Comparison of ENCODE assay signal across 7 cellular contexts in genomic region chr10:97321032-97321806, GRCh38. TPM values are rescaled to one million over a fixed set of nuclear protein-coding genes. Genes with fewer than 3 reads are reported as not detected.
DNase-seq lines count a peak whose midpoint lies in the region; ATAC-seq, FAIRE-seq and TF ChIP-seq lines count a peak whose summit lies in the region.

No MANE protein-coding gene starts in this region.

- H3K36me3 ChIP-seq in HUES64 (ENCODE audit: insufficient read depth, low read length) = no peaks in the 10 kb centered on the region
- H3K36me3 ChIP-seq in H1 (ENCODE audit: control insufficient read depth in 2 of 4, insufficient read depth in 4 of 4, low read length in 3 of 4) = no peaks in the 10 kb centered on the region
- no peaks in the 10 kb centered on the region for H3K36me3 ChIP-seq in muscle layer of duodenum (ENCODE audit: control insufficient read depth in 1 of 2, insufficient read depth in 2 of 2, low read length in 2 of 2)
- no peaks in the 10 kb centered on the region for H3K36me3 ChIP-seq in uterus

- H3K18ac ChIP-seq in H1 (ENCODE audit: extremely low read depth, low read length) = no peak overlapping the region

- POLR2A ChIA-PET in H1 (lab: Charles Lee; ENCODE audit: partially characterized antibody) = interaction anchor here (0.6 to 5.5 kb wide), 3 partner anchors 12 to 31 kb away, joined by 3 to 75 read pairs (median 3); partner anchors contain the start of gene FRAT2

- H2BK20ac ChIP-seq in H1 (ENCODE audit: low read length) = no peak overlapping the region

- TF ChIP-seq RAD21 in H1 (IDR thresholded peaks at IDR 0.05 in 1 of 2, conservative IDR thresholded peaks at IDR 0.05 in 1 of 2; ENCODE audit: low read depth in 2 of 2, low read length in 2 of 2) = no peak

- no peaks in the 10 kb centered on the region for H3K79me1 ChIP-seq in H1 (ENCODE audit: low read depth, low read length)

- 46% methylated on average over 38 of the region's 38 CpGs for WGBS in HUES64
- WGBS in H1 (ENCODE audit: extremely low coverage in 1 of 2, insufficient coverage in 1 of 2, insufficient read length in 1 of 2, insufficient replicate concordance in 2 of 2, low coverage in 1 of 2, low lambda C conversion rate in 2 of 2, missing lambda C conversion rate in 1 of 2), 2 experiments = 24% methylated on average over 31 of the region's 38 CpGs; no CpG with 5 or more reads in 1 of the 2 experiments

- intact Hi-C loops in uterus (cut with DNase I; ENCODE audit: low total_unique reads) = no loop called here

- no peaks in the 10 kb centered on the region for H3K9me3 ChIP-seq in HUES64 (ENCODE audit: insufficient read depth, low read depth, low read length)
- no peaks in the 10 kb centered on the region for H3K9me3 ChIP-seq in H1 (ENCODE audit: insufficient read depth in 2 of 2, low read depth in 1 of 2, low read length in 1 of 2)
- no peaks in the 10 kb centered on the region for H3K9me3 ChIP-seq in muscle layer of duodenum (ENCODE audit: control insufficient read depth in 1 of 2, low read length in 2 of 2)
- no peaks in the 10 kb centered on the region for H3K9me3 ChIP-seq in uterus

- no peak overlapping the region for H4K91ac ChIP-seq in H1 (replicated peaks; ENCODE audit: insufficient read length, low read length)

- no peak overlapping the region for H2BK5ac ChIP-seq in H1 (ENCODE audit: low read depth, low read length)

- TF ChIP-seq EP300 in H1 (IDR thresholded peaks at IDR 0.05; ENCODE audit: borderline replicate concordance in 1 of 2, low read depth in 2 of 2, low read length in 2 of 2) = no peak

- no peak overlapping the region for H3K4ac ChIP-seq in H1 (replicated peaks; ENCODE audit: insufficient read length, low read depth, low read length)

- H4K20me1 ChIP-seq in H1 (replicated peaks in 1 of 2; ENCODE audit: control insufficient read depth in 1 of 2, insufficient read depth in 2 of 2, low read length in 2 of 2) = no peaks in the 10 kb centered on the region

- H3K9ac ChIP-seq in HUES64 (ENCODE audit: low read depth, low read length) = peak overlapping the region; percentile 45
- H3K9ac ChIP-seq in H1 (replicated peaks in 1 of 4; ENCODE audit: extremely low read depth in 1 of 4, low read depth in 3 of 4, low read length in 3 of 4) = peak overlapping the region in 2 of 4 experiments; percentile 38 to 40; a peak in 2 of 7 replicates

- H3K14ac ChIP-seq in H1 (ENCODE audit: insufficient read length) = no peak overlapping the region

- no peak for TF ChIP-seq POLR2A in H1 (IDR thresholded peaks at IDR 0.05; ENCODE audit: control extremely low read depth in 1 of 2, low read depth in 2 of 2, low read length in 2 of 2)
- no peak for TF ChIP-seq POLR2A in uterus (IDR thresholded peaks at IDR 0.05)

- H3K23ac ChIP-seq in H1 (ENCODE audit: insufficient read length) = no peak overlapping the region

- FAIRE-seq in H1 (lab: Jason Lieb, UNC) = no peak

- H4K5ac ChIP-seq in H1 (ENCODE audit: insufficient read length, low read depth, low read length) = no peak overlapping the region

- H3K56ac ChIP-seq in H1 (replicated peaks; ENCODE audit: insufficient read length, low read depth, low read length) = no peak overlapping the region

- H3K79me2 ChIP-seq in H1 (ENCODE audit: control insufficient read depth in 1 of 2, insufficient read depth in 2 of 2, low read length in 2 of 2) = no peaks in the 10 kb centered on the region

- H3K4me1 ChIP-seq in HUES64 (ENCODE audit: insufficient read depth, low read length) (peaks cover 22% of the 10 kb centered on the region), H1 (replicated peaks in 1 of 4; ENCODE audit: control insufficient read depth in 3 of 4, insufficient read depth in 4 of 4, low read length in 3 of 4) (peaks cover 0 to 15% (median 12%) of the 10 kb centered on the region in 4 experiments; a peak in 6 of 7 replicates), muscle layer of duodenum (ENCODE audit: control insufficient read depth in 1 of 2, insufficient read depth in 2 of 2, low read length in 2 of 2) (peaks cover 5 to 20% of the 10 kb centered on the region in 2 donors), uterus (peaks cover 0 to 11% of the 10 kb centered on the region in 2 donors)

- CTCF ChIA-PET in H1 (lab: Charles Lee; ENCODE audit: partially characterized antibody) = interaction anchor here (0.6 to 1.5 kb wide), 8 partner anchors 9 to 88 kb away, joined by 3 to 6 read pairs (median 4); no protein-coding TSS in a partner anchor

- no peak overlapping the region for H2BK120ac ChIP-seq in H1 (replicated peaks; ENCODE audit: low read depth, low read length)

- no peak overlapping the region for H2AFZ ChIP-seq in H1 (ENCODE audit: low read length)

- peak overlapping the region; percentile 87 to 97 for H3K4me2 ChIP-seq in H1 (ENCODE audit: insufficient read depth in 1 of 2, low read depth in 2 of 2, low read length in 2 of 2)

- ATAC-seq in HG03571 (IDR thresholded peaks at IDR 0.05; ENCODE audit: unreplicated experiment) = no peak

- no peak overlapping the region for H2BK15ac ChIP-seq in H1 (ENCODE audit: low read length)

- DNase-seq in SHP77 (lab: John Stamatoyannopoulos, UW) = peak; percentile 37 to 74
- peak in 1 of 2 experiments; percentile 67 for DNase-seq in H1 (ENCODE audit: low read depth in 1 of 2, low spot score in 2 of 2)
- no peak for DNase-seq in uterus
- no peak for DNase-seq in cerebellum (ENCODE audit: low spot score)

- peak overlapping the region; percentile 95 for H4K8ac ChIP-seq in H1 (ENCODE audit: extremely low read depth, insufficient read depth, low read length)

- peaks cover 37% of the 10 kb centered on the region for H3K27me3 ChIP-seq in HUES64 (ENCODE audit: insufficient read depth, low read length)
- H3K27me3 ChIP-seq in H1 (replicated peaks in 1 of 4; ENCODE audit: control insufficient read depth in 3 of 4, extremely low read depth in 1 of 4, insufficient read depth in 3 of 4, low read length in 3 of 4) = peaks cover 6 to 23% (median 20%) of the 10 kb centered on the region in 4 experiments
- H3K27me3 ChIP-seq in muscle layer of duodenum (ENCODE audit: low read depth, low read length) = no peaks in the 10 kb centered on the region
- H3K27me3 ChIP-seq in uterus = no peaks in the 10 kb centered on the region

- TF ChIP-seq CTCF in H1 (IDR thresholded peaks at IDR 0.05; ENCODE audit: control extremely low read depth in 1 of 3, insufficient read depth in 1 of 3, low read depth in 1 of 3, low read length in 3 of 3) (no peak), uterus (IDR thresholded peaks at IDR 0.05) (no peak)

- H3K23me2 ChIP-seq in H1 (ENCODE audit: low read depth, low read length) = peaks cover 19% of the 10 kb centered on the region

- peak overlapping the region; percentile 88; the same call in 1 of the 2 replicates for H2BK12ac ChIP-seq in H1 (ENCODE audit: low read depth, low read length)

- H3K4me3 ChIP-seq in HUES64 (ENCODE audit: low read length) (peak overlapping the region; percentile 68), H1 (ENCODE audit: extremely low read depth in 1 of 4, insufficient read depth in 2 of 4, low read depth in 3 of 4, low read length in 4 of 4) (peak overlapping the region; percentile 45 to 79 (median 62)), muscle layer of duodenum (ENCODE audit: low read depth in 1 of 2, low read length in 2 of 2) (peak overlapping the region; percentile 51 to 84), uterus (peak overlapping the region; percentile 6 to 75)

- no peak overlapping the region for H2AK5ac ChIP-seq in H1 (ENCODE audit: low read depth, low read length)

- no peak overlapping the region for H3K27ac ChIP-seq in HUES64 (ENCODE audit: low read depth, low read length)
- H3K27ac ChIP-seq in H1 (ENCODE audit: low read depth, low read length) = no peak overlapping the region
- peak overlapping the region; percentile 75 for H3K27ac ChIP-seq in muscle layer of duodenum (ENCODE audit: low read length)
- no peak overlapping the region for H3K27ac ChIP-seq in uterus

RNA-seq across cellular contexts. Expression of gene FRAT1, which starts 2.1 kb away (rescaled TPM):
- polyA plus RNA-seq in HUES64 (2013, experiment 1 of 2) = 2.4 TPM
- polyA plus RNA-seq in HUES64 (2013, experiment 2 of 2) = 2.2 TPM
- total RNA-seq in H1 (2021; fragmentation: NEBNext Ultra II Directional; extraction: Animal tissue kit (Norgen Biotek cat#: 25700)) = 4.8 and 5.2 TPM in 2 replicates
- polyA plus RNA-seq in H1 (2011; rRNA removed) = 1.9 and 3.4 TPM in 2 replicates
- 2.9 TPM for polyA plus RNA-seq in H1 (2011; cell fraction: cytosol; rRNA removed)
- 3.3 TPM for polyA plus RNA-seq in H1 (2011; cell fraction: nucleus; rRNA removed)
- 1.8 to 5.4 TPM (median 3.5 TPM) in 4 replicates for polyA plus RNA-seq in H1 (2012, experiment 1 of 2)
- polyA plus RNA-seq in H1 (2012, experiment 2 of 2) = 3.3 TPM
- 1.7 TPM for polyA plus RNA-seq in H1 (2013, experiment 1 of 2)
- 1.7 TPM for polyA plus RNA-seq in H1 (2013, experiment 2 of 2)
- 1.3 and 2.4 TPM in 2 replicates for polyA minus RNA-seq in H1 (2011; rRNA and poly(A)+ RNA removed)
- polyA minus RNA-seq in H1 (2011; cell fraction: cytosol; rRNA and poly(A)+ RNA removed) = 5.1 TPM
- 7.8 TPM for polyA minus RNA-seq in H1 (2011; cell fraction: nucleus; rRNA and poly(A)+ RNA removed)
- total RNA-seq in uterus (1 to 10 TPM; 1.8 to 6.9 (median 3.2) TPM), cerebellum (2.6 TPM)

RNA-seq across cellular contexts. Expression of gene FRAT2, which starts 13.3 kb away (rescaled TPM):
- 33.7 TPM for polyA plus RNA-seq in HUES64 (2013, experiment 1 of 2)
- 29.7 TPM for polyA plus RNA-seq in HUES64 (2013, experiment 2 of 2)
- 83.0 and 87.7 TPM in 2 replicates for total RNA-seq in H1 (2021; fragmentation: NEBNext Ultra II Directional; extraction: Animal tissue kit (Norgen Biotek cat#: 25700))
- polyA plus RNA-seq in H1 (2011; rRNA removed) = 47.4 and 58.4 TPM in 2 replicates
- 54.6 TPM for polyA plus RNA-seq in H1 (2011; cell fraction: cytosol; rRNA removed)
- polyA plus RNA-seq in H1 (2011; cell fraction: nucleus; rRNA removed) = 29.8 TPM
- polyA plus RNA-seq in H1 (2012, experiment 1 of 2) = 50.6 to 52.8 TPM (median 51.5 TPM) in 4 replicates
- 75.4 TPM for polyA plus RNA-seq in H1 (2012, experiment 2 of 2)
- 43.8 TPM for polyA plus RNA-seq in H1 (2013, experiment 1 of 2)
- polyA plus RNA-seq in H1 (2013, experiment 2 of 2) = 43.0 TPM
- polyA minus RNA-seq in H1 (2011; rRNA and poly(A)+ RNA removed) = 18.1 and 25.2 TPM in 2 replicates
- 32.4 TPM for polyA minus RNA-seq in H1 (2011; cell fraction: cytosol; rRNA and poly(A)+ RNA removed)
- polyA minus RNA-seq in H1 (2011; cell fraction: nucleus; rRNA and poly(A)+ RNA removed) = 34.7 TPM
- total RNA-seq in uterus = 10 to 100 TPM in 1 of 4 donors, 1 to 10 TPM in 3; 2.4 to 14.9 (median 4.8) TPM
- total RNA-seq in cerebellum = 7.5 TPM

RNA-seq across cellular contexts. Expression of gene ARHGAP19, which starts 28.8 kb away (rescaled TPM):
- 17.7 TPM for polyA plus RNA-seq in HUES64 (2013, experiment 1 of 2)
- 21.8 TPM for polyA plus RNA-seq in HUES64 (2013, experiment 2 of 2)
- 32.1 and 33.4 TPM in 2 replicates for total RNA-seq in H1 (2021; fragmentation: NEBNext Ultra II Directional; extraction: Animal tissue kit (Norgen Biotek cat#: 25700))
- 9.5 and 13.3 TPM in 2 replicates for polyA plus RNA-seq in H1 (2011; rRNA removed)
- polyA plus RNA-seq in H1 (2011; cell fraction: cytosol; rRNA removed) = 19.2 TPM
- polyA plus RNA-seq in H1 (2011; cell fraction: nucleus; rRNA removed) = 9.8 TPM
- 16.8 to 21.9 TPM (median 18.8 TPM) in 4 replicates for polyA plus RNA-seq in H1 (2012, experiment 1 of 2)
- 2.7 TPM for polyA plus RNA-seq in H1 (2012, experiment 2 of 2)
- 15.0 TPM for polyA plus RNA-seq in H1 (2013, experiment 1 of 2)
- 17.4 TPM for polyA plus RNA-seq in H1 (2013, experiment 2 of 2)
- polyA minus RNA-seq in H1 (2011; rRNA and poly(A)+ RNA removed) = 20.2 and 23.3 TPM in 2 replicates
- 16.4 TPM for polyA minus RNA-seq in H1 (2011; cell fraction: cytosol; rRNA and poly(A)+ RNA removed)
- 11.4 TPM for polyA minus RNA-seq in H1 (2011; cell fraction: nucleus; rRNA and poly(A)+ RNA removed)
- total RNA-seq in uterus = 10 to 100 TPM in 3 of 4 donors, 1 to 10 TPM in 1; 5.3 to 25.8 (median 14.0) TPM
- 14.1 TPM for total RNA-seq in cerebellum

Comparison
In these comparisons a context has a peak if more than half of its experiments do, and no peak if none do; other contexts are left out.
1. DNase-seq: peak in SHP77 (2 of 2); none in uterus (0 of 2) and cerebellum (single experiment).
2. Peak in every context shown above with its lines, with median percentiles within 50 percentile points of each other: H3K4me3 ChIP-seq.